ENCODE assay signal across 1 cellular context in genomic region chr17:45977976-45978626, GRCh38.
TF ChIP-seq lines count a peak whose summit lies in the region.

No MANE protein-coding gene starts in this region.

TF ChIP-seq in K562, 482 proteins besides CTCF, POLR2A, EP300 and RAD21 (continued from another document):
- peak; percentile 35; the same call in 1 of the 2 replicates for TF ChIP-seq ZNF592 (IDR thresholded peaks at IDR 0.05)
- peak; percentile 85 for TF ChIP-seq USF2 (CRISPR knock-in tag; IDR thresholded peaks at IDR 0.05)
